2 cellular contexts compared by ENCODE assay signal in the genomic region with DNA sequence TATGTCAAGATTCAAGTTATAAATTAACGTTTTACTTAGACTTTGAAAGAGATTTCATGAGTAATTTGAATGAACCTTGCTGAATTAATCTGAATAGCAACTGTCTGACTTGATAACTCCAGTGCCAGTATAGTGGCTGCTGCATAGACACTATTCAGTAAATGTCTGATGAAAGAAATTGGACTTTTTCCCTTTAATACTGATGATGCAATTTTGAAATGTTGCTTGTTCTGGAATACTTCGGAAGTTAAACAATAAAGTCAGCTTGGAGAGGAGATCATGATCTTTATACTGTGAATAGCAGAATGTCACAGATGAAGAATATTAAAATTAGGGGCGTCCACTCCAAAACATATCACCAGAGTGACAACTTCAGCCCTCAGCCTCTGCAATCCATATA.
TF ChIP-seq lines count a peak whose summit lies in the region.

No MANE protein-coding gene starts in this region.

TF ChIP-seq in liver, 16 proteins besides CTCF, POLR2A, EP300 and RAD21:
- TF ChIP-seq EGR1 (IDR thresholded peaks at IDR 0.05; ENCODE audit: low read depth in 2 of 2) (no peak), YY1 (IDR thresholded peaks at IDR 0.05) (peak; percentile 35), SP1 (IDR thresholded peaks at IDR 0.05) (no peak), FOXA1 (IDR thresholded peaks at IDR 0.05) (no peak), RXRA (IDR thresholded peaks at IDR 0.05) (peak in 1 of 2 donors; percentile 8), GABPA (IDR thresholded peaks at IDR 0.05 in 1 of 2, conservative IDR thresholded peaks at IDR 0.05 in 1 of 2) (peak in 1 of 2 donors; percentile 72), FOXA2 (IDR thresholded peaks at IDR 0.05) (no peak), HNF4G (IDR thresholded peaks at IDR 0.05) (no peak), TAF1 (conservative IDR thresholded peaks at IDR 0.05) (no peak), JUND (IDR thresholded peaks at IDR 0.05) (no peak), NR2F2 (IDR thresholded peaks at IDR 0.05) (no peak), HNF4A (conservative IDR thresholded peaks at IDR 0.05) (peak; percentile 54 to 55)
- TF ChIP-seq, protein P1, sequence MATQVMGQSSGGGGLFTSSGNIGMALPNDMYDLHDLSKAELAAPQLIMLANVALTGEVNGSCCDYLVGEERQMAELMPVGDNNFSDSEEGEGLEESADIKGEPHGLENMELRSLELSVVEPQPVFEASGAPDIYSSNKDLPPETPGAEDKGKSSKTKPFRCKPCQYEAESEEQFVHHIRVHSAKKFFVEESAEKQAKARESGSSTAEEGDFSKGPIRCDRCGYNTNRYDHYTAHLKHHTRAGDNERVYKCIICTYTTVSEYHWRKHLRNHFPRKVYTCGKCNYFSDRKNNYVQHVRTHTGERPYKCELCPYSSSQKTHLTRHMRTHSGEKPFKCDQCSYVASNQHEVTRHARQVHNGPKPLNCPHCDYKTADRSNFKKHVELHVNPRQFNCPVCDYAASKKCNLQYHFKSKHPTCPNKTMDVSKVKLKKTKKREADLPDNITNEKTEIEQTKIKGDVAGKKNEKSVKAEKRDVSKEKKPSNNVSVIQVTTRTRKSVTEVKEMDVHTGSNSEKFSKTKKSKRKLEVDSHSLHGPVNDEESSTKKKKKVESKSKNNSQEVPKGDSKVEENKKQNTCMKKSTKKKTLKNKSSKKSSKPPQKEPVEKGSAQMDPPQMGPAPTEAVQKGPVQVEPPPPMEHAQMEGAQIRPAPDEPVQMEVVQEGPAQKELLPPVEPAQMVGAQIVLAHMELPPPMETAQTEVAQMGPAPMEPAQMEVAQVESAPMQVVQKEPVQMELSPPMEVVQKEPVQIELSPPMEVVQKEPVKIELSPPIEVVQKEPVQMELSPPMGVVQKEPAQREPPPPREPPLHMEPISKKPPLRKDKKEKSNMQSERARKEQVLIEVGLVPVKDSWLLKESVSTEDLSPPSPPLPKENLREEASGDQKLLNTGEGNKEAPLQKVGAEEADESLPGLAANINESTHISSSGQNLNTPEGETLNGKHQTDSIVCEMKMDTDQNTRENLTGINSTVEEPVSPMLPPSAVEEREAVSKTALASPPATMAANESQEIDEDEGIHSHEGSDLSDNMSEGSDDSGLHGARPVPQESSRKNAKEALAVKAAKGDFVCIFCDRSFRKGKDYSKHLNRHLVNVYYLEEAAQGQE (IDR thresholded peaks at IDR 0.05) = peak; percentile 22
- TF ChIP-seq, protein P2, sequence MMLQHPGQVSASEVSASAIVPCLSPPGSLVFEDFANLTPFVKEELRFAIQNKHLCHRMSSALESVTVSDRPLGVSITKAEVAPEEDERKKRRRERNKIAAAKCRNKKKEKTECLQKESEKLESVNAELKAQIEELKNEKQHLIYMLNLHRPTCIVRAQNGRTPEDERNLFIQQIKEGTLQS (IDR thresholded peaks at IDR 0.05) = peak; percentile 93
- TF ChIP-seq, protein P3, sequence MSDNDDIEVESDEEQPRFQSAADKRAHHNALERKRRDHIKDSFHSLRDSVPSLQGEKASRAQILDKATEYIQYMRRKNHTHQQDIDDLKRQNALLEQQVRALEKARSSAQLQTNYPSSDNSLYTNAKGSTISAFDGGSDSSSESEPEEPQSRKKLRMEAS (IDR thresholded peaks at IDR 0.05) = peak; percentile 39
- TF ChIP-seq, protein P4, sequence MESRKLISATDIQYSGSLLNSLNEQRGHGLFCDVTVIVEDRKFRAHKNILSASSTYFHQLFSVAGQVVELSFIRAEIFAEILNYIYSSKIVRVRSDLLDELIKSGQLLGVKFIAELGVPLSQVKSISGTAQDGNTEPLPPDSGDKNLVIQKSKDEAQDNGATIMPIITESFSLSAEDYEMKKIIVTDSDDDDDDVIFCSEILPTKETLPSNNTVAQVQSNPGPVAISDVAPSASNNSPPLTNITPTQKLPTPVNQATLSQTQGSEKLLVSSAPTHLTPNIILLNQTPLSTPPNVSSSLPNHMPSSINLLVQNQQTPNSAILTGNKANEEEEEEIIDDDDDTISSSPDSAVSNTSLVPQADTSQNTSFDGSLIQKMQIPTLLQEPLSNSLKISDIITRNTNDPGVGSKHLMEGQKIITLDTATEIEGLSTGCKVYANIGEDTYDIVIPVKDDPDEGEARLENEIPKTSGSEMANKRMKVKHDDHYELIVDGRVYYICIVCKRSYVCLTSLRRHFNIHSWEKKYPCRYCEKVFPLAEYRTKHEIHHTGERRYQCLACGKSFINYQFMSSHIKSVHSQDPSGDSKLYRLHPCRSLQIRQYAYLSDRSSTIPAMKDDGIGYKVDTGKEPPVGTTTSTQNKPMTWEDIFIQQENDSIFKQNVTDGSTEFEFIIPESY (IDR thresholded peaks at IDR 0.05) = no peak

TF ChIP-seq in HepG2, 621 proteins besides CTCF, POLR2A, EP300 and RAD21:
- TF ChIP-seq, protein P5, sequence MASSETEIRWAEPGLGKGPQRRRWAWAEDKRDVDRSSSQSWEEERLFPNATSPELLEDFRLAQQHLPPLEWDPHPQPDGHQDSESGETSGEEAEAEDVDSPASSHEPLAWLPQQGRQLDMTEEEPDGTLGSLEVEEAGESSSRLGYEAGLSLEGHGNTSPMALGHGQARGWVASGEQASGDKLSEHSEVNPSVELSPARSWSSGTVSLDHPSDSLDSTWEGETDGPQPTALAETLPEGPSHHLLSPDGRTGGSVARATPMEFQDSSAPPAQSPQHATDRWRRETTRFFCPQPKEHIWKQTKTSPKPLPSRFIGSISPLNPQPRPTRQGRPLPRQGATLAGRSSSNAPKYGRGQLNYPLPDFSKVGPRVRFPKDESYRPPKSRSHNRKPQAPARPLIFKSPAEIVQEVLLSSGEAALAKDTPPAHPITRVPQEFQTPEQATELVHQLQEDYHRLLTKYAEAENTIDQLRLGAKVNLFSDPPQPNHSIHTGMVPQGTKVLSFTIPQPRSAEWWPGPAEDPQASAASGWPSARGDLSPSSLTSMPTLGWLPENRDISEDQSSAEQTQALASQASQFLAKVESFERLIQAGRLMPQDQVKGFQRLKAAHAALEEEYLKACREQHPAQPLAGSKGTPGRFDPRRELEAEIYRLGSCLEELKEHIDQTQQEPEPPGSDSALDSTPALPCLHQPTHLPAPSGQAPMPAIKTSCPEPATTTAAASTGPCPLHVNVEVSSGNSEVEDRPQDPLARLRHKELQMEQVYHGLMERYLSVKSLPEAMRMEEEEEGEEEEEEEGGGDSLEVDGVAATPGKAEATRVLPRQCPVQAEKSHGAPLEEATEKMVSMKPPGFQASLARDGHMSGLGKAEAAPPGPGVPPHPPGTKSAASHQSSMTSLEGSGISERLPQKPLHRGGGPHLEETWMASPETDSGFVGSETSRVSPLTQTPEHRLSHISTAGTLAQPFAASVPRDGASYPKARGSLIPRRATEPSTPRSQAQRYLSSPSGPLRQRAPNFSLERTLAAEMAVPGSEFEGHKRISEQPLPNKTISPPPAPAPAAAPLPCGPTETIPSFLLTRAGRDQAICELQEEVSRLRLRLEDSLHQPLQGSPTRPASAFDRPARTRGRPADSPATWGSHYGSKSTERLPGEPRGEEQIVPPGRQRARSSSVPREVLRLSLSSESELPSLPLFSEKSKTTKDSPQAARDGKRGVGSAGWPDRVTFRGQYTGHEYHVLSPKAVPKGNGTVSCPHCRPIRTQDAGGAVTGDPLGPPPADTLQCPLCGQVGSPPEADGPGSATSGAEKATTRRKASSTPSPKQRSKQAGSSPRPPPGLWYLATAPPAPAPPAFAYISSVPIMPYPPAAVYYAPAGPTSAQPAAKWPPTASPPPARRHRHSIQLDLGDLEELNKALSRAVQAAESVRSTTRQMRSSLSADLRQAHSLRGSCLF (CRISPR knock-in tag; IDR thresholded peaks at IDR 0.05; ENCODE audit: borderline replicate concordance) = no peak
- no peak for TF ChIP-seq ZFP1 (CRISPR knock-in tag; IDR thresholded peaks at IDR 0.05)
- TF ChIP-seq KLF6 (CRISPR knock-in tag; IDR thresholded peaks at IDR 0.05) = no peak
